ENCODE assay signal across 1 cellular context in the genomic region with DNA sequence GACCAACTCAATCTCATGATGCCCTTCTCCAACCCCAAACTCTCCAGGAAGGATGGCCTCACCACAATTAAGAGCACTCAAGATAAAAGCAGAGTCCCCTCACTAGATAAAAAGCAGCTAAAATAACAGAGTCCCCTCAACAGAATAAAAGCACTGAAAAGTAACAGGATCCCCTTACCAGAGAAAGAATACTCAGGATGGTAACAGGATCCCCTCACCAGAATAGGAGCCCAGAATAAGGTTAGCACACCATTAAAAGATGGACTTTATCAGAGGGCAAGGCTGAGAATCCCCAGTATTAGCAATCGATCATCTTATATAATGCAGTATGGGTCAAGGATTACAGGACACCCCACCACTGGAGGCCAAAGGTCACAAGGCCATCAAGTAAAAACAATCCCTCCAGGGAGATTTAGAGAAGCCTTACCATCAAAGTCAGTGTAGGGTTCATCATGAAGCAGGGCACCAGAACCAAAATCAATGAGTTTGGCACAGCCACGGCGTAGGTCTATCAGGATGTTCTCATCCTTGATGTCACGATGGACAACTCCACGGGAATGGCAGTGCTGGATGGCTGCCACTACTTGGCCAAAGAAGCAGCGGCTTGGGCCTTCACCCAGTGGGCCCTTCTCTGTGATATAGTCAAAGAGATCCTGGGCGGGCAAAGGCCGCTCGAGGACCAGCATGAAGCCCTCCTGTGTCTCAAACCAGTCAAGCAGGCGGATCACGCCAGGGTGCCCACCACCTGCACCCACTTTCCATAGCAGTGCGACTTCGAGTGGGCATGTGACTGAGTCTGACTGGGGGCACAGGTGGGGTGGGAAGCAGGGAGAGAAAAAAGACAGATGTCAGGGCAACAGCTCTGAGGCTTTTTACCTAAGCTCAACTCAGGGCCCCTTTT.
TF ChIP-seq lines count a peak whose summit lies in the region.

No MANE protein-coding gene starts in this region.

TF ChIP-seq in H1, 55 proteins besides CTCF, POLR2A, EP300 and RAD21:
- TF ChIP-seq ZNF274 (IDR thresholded peaks at IDR 0.05; ENCODE audit: borderline replicate concordance, extremely low read depth, low read length) (no peak), TAF7 (optimal IDR thresholded peaks at IDR 0.05; ENCODE audit: borderline replicate concordance, low read depth, low read length) (no peak)
